In genomic region chr1:241560511-241561187, GRCh38 we compare ENCODE assay signal across 20 cellular contexts. TPM values are rescaled to one million over a fixed set of nuclear protein-coding genes. Genes with fewer than 3 reads are reported as not detected.
A peak's percentile ranks its signal among the peaks of the same experiment; 100 is the strongest.
DNase-seq lines count a peak whose midpoint lies in the region; ATAC-seq and TF ChIP-seq lines count a peak whose summit lies in the region.
"Had no signal": no experiment of that assay in that cellular context is flagged by ENCODE, and none has a peak within 500 bp of the region (broad histone marks: within the 10 kb centered on the region; RNA-seq: fewer than 3 reads in every experiment).

No MANE protein-coding gene starts in this region.

- DNase-seq in Karpas-422 (no peak), SKM-1 (lab: John Stamatoyannopoulos, UW; ENCODE audit: unreplicated experiment) (peak; percentile 79), left lobe of liver (ENCODE audit: low spot score) (no peak), cerebellar cortex (ENCODE audit: low spot score) (no peak), vagina (ENCODE audit: extremely low spot score in 2 of 2) (no peak), NCI-H345 treated with DMSO at 0.1 percent for 48 hours (lab: John Stamatoyannopoulos, UW; ENCODE audit: unreplicated experiment) (no peak)
- no peak for DNase-seq in stimulated activated CD4-positive, alpha-beta T cell treated with anti-CD3 and anti-CD28 coated beads, Interleukin-4, amount 100 ng/mL, for 1 hour
- DNase-seq: activated CD4-positive, CD25-positive, alpha-beta regulatory T cell; activated CD8-positive, alpha-beta T cell treated with anti-CD3 and anti-CD28 coated beads for 36 hours; activated naive CD4-positive, alpha-beta T cell treated with anti-CD3 and anti-CD28 coated beads for 36 hours; aorta; central memory CD4-positive, alpha-beta T cell; effector CD8-positive, alpha-beta T cell; nephron progenitor cell; posterior cingulate gyrus; stimulated activated CD4-positive, alpha-beta T cell treated with anti-CD3 and anti-CD28 coated beads, Interleukin-1b, Interleukin-23, amount 100 ng/mL, for 48 hours; stimulated activated naive CD4-positive, alpha-beta T cell; thyroid gland had no signal

- no peak for TF ChIP-seq CTCF in vagina (IDR thresholded peaks at IDR 0.05)

- H3K36me3 ChIP-seq in Karpas-422 (ENCODE audit: insufficient read depth, low read length) (no peaks in the 10 kb centered on the region), vagina (no peaks in the 10 kb centered on the region)
- H3K36me3 ChIP-seq: SJSA1, thyroid gland had no signal

- H3K27ac ChIP-seq in Karpas-422 (ENCODE audit: low read length) (no peak overlapping the region), vagina (no peak overlapping the region)
- H3K27ac ChIP-seq: SJSA1, thyroid gland had no signal

- no peaks in the 10 kb centered on the region for H3K9me2 ChIP-seq in Karpas-422 (replicated peaks; ENCODE audit: insufficient read depth, low read length)

- H3K27me3 ChIP-seq in Karpas-422 (ENCODE audit: low read length) (no peaks in the 10 kb centered on the region), vagina (no peaks in the 10 kb centered on the region)
- H3K27me3 ChIP-seq: thyroid gland had no signal

- H2AFZ ChIP-seq in Karpas-422 (ENCODE audit: low read length): 0 out of 2 replicates have a peak overlapping the region, but pooled peaks have one; percentile 52

- no peak for TF ChIP-seq POLR2A in vagina (IDR thresholded peaks at IDR 0.05)

- no peak overlapping the region for H3K4me2 ChIP-seq in Karpas-422 (ENCODE audit: low read depth, low read length, poor library complexity, severe bottlenecking)

- H4K20me1 ChIP-seq in Karpas-422 (ENCODE audit: insufficient read depth, low read depth, low read length): no peaks in the 10 kb centered on the region

- peaks cover 8% of the 10 kb centered on the region for H3K4me1 ChIP-seq in Karpas-422 (ENCODE audit: low read length)
- peaks cover 6% of the 10 kb centered on the region for H3K4me1 ChIP-seq in vagina
- H3K4me1 ChIP-seq: SJSA1, thyroid gland had no signal

- ATAC-seq in left lobe of liver: peak; percentile 85
- ATAC-seq: activated CD8-positive, alpha-beta T cell treated with anti-CD3 and anti-CD28 coated beads for 36 hours; HCT116 had no signal

- H3K9me3 ChIP-seq in Karpas-422 (ENCODE audit: low read length): no peaks in the 10 kb centered on the region
- H3K9me3 ChIP-seq in vagina: no peaks in the 10 kb centered on the region
- H3K9me3 ChIP-seq: SJSA1, thyroid gland had no signal

- intact Hi-C loops in vagina (cut with DNase I): no loop called here

- H3K4me3 ChIP-seq in Karpas-422 (ENCODE audit: low read length): no peak overlapping the region
- no peak overlapping the region for H3K4me3 ChIP-seq in vagina
- H3K4me3 ChIP-seq: SJSA1, thyroid gland had no signal

- no peaks in the 10 kb centered on the region for H3K79me2 ChIP-seq in Karpas-422 (ENCODE audit: low read length)

- H3K9ac ChIP-seq in Karpas-422 (ENCODE audit: low read length): no peak overlapping the region

RNA-seq across cellular contexts. Expression of gene KMO, which starts 28.5 kb away (rescaled TPM):
- total RNA-seq in Karpas-422 (2014; rRNA removed; shearing (Covaris generic); ENCODE audit: low replicate concordance): 2.8 and 5.8 TPM in 2 replicates
- 37.5 TPM for total RNA-seq in left lobe of liver
- 4.7 TPM for total RNA-seq in vagina
- total RNA-seq: activated naive CD4-positive, alpha-beta T cell treated with anti-CD3 and anti-CD28 coated beads for 36 hours had no signal

RNA-seq across cellular contexts. Expression of gene FH, which starts 41.1 kb away (rescaled TPM):
- 40.3 and 58.3 TPM in 2 replicates for total RNA-seq in Karpas-422 (2014; rRNA removed; shearing (Covaris generic); ENCODE audit: low replicate concordance)
- total RNA-seq in left lobe of liver: 120 TPM
- total RNA-seq in vagina: 33.6 TPM
